ENCODE assay signal across 9 cellular contexts in the genomic region with DNA sequence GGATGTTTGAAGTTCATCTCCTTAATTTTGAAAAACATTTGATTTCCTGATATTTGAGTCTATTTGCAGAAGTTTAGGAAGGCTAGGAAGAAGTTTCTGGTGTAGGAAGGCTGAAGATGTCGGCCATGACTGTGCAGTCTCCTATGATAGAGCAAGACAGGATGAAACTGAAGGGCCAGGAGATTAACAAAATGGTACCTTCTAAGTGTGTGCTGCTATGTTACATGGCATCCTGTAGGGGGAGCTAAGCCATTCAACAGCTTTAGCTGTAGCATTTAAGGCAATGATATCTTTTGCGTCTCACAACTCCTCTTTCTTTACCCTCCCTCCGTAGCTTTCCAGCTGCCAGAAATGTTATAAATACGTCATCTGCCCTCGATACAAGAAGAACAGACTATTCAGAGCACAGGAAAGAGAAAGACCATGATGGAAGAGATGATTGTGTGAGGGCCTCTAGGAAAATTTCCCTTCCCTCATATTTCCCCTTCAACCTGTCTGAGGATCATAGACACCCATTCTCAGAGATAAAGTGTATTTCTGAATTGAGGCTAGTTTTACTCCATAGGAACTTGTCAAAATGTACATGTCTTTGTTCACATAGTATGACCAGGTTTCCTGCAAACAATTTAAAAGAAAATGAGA.
DNase-seq lines count a peak whose midpoint lies in the region; ATAC-seq and TF ChIP-seq lines count a peak whose summit lies in the region.
"Had no signal": no experiment of that assay in that cellular context is flagged by ENCODE, and none has a peak within 500 bp of the region (broad histone marks: within the 10 kb centered on the region; RNA-seq: fewer than 3 reads in every experiment).

No MANE protein-coding gene starts in this region.

- no peaks in the 10 kb centered on the region for H3K27me3 ChIP-seq in iPS DF 6.9 (ENCODE audit: control insufficient read depth, insufficient read depth, low read length)

- H3K36me3 ChIP-seq in iPS DF 6.9 (ENCODE audit: control insufficient read depth, insufficient read depth, low read length): no peaks in the 10 kb centered on the region

- no peaks in the 10 kb centered on the region for H3K9me3 Mint-ChIP-seq in activated naive CD4-positive, alpha-beta T cell treated with anti-CD3 and anti-CD28 coated beads for 36 hours

- TF ChIP-seq CTCF in VCaP (conservative IDR thresholded peaks at IDR 0.05): peak; percentile 70

- CTCF ChIA-PET in activated naive CD4-positive, alpha-beta T cell treated with anti-CD3 and anti-CD28 coated beads for 36 hours (lab: Charles Lee): interaction anchor here (1.2 to 2.0 kb wide), 3 partner anchors 125 to 710 kb away, joined by 3 to 4 read pairs (median 4); no protein-coding TSS in a partner anchor

- no peak overlapping the region for H3K4me3 ChIP-seq in iPS DF 6.9 (ENCODE audit: low read length)

- H3K4me3 Mint-ChIP-seq in activated naive CD4-positive, alpha-beta T cell treated with anti-CD3 and anti-CD28 coated beads for 36 hours: no peak overlapping the region
- H3K4me3 Mint-ChIP-seq: activated naive CD8-positive, alpha-beta T cell treated with anti-CD3 and anti-CD28 coated beads, Interleukin-2, amount 10 ng/mL, durations not matched to agents 7 days and 5 days had no signal

- H3K36me3 Mint-ChIP-seq in activated naive CD4-positive, alpha-beta T cell treated with anti-CD3 and anti-CD28 coated beads for 36 hours (ENCODE audit: low read depth): no peaks in the 10 kb centered on the region
- H3K36me3 Mint-ChIP-seq: activated naive CD8-positive, alpha-beta T cell treated with anti-CD3 and anti-CD28 coated beads, Interleukin-2, amount 10 ng/mL, durations not matched to agents 7 days and 5 days had no signal

- H3K27me3 Mint-ChIP-seq in activated naive CD4-positive, alpha-beta T cell treated with anti-CD3 and anti-CD28 coated beads for 36 hours (ENCODE audit: low read depth): peaks cover under 1% of the 10 kb centered on the region

- intact Hi-C loops in activated naive CD4-positive, alpha-beta T cell treated with anti-CD3 and anti-CD28 coated beads for 36 hours (cut with micrococcal nuclease): loop anchor here (1.0 to 5.0 kb wide), 3 partner anchors 35 to 711 kb away; a partner anchor contains a TSS

- no CpG with 5 or more reads among the region's 5 CpGs for WGBS in iPS DF 6.9 (ENCODE audit: insufficient coverage, insufficient read length)

- no peaks in the 10 kb centered on the region for H3K4me1 Mint-ChIP-seq in activated naive CD4-positive, alpha-beta T cell treated with anti-CD3 and anti-CD28 coated beads for 36 hours (ENCODE audit: low read depth)

- H3K27ac Mint-ChIP-seq in activated naive CD4-positive, alpha-beta T cell treated with anti-CD3 and anti-CD28 coated beads for 36 hours: no peak overlapping the region
- H3K27ac Mint-ChIP-seq: activated naive CD8-positive, alpha-beta T cell treated with anti-CD3 and anti-CD28 coated beads, Interleukin-2, amount 10 ng/mL, durations not matched to agents 7 days and 5 days had no signal

- no peaks in the 10 kb centered on the region for H3K4me1 ChIP-seq in iPS DF 6.9 (ENCODE audit: control insufficient read depth, insufficient read depth, low read length)

- H3K27ac ChIP-seq in VCaP (no peak overlapping the region), iPS DF 6.9 (ENCODE audit: low read length) (no peak overlapping the region), caudate nucleus (ENCODE audit: low read depth, low read length) (no peak overlapping the region)

- H3K9me3 ChIP-seq in iPS DF 6.9 (ENCODE audit: control insufficient read depth, insufficient read depth, low read length): no peaks in the 10 kb centered on the region

- DNase-seq in activated naive CD4-positive, alpha-beta T cell treated with anti-CD3 and anti-CD28 coated beads for 36 hours: peak; percentile 10
- no peak for DNase-seq in activated naive CD4-positive, alpha-beta T cell treated with Interleukin-2 at 50 U/mL for 16 hours
- DNase-seq in NCI-H1105 treated with DMSO at 0.1 percent for 48 hours (lab: John Stamatoyannopoulos, UW) (peak; percentile 58), iPS DF 6.9 (ENCODE audit: low read depth, low spot score) (peak; percentile 57), caudate nucleus (lab: John Stamatoyannopoulos, UW) (no peak)
- DNase-seq: activated naive CD8-positive, alpha-beta T cell treated with anti-CD3 and anti-CD28 coated beads, Interleukin-2, amount 10 ng/mL, durations not matched to agents 7 days and 5 days had no signal

- ATAC-seq in GM18868 (IDR thresholded peaks at IDR 0.05; ENCODE audit: unreplicated experiment): no peak
- ATAC-seq in GM19023 (IDR thresholded peaks at IDR 0.05; ENCODE audit: unreplicated experiment): no peak

Comparison
In these comparisons a context has a peak if more than half of its experiments do, and no peak if none do; other contexts are left out.
1. DNase-seq: peak in activated naive CD4-positive, alpha-beta T cell treated with anti-CD3 and anti-CD28 coated beads for 36 hours (single experiment), NCI-H1105 treated with DMSO at 0.1 percent for 48 hours (single experiment) and iPS DF 6.9 (single experiment); none in activated naive CD4-positive, alpha-beta T cell treated with Interleukin-2 at 50 U/mL for 16 hours (single experiment) and caudate nucleus (0 of 61).